ENCODE assay signal across 1 cellular context in the genomic region with DNA sequence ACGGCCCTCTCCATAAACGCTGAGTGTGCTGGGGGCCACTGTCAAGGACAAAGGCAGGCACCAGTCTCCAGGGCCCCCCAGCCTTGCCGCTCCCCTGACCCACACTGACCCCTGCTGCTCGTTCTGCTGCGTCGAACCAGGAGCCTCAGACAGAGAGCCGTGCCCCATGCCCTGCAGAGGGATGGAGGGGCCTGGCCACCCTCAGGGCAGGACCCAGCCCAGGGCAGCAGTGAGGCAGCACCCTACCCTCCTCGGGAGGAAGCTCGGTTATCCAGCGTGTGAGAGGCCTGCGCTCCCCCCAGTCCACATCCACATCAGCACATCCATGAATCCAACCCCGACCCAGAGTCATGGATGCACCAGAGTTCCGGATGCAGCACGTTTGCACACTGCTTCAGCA.
TF ChIP-seq lines count a peak whose summit lies in the region.

No MANE protein-coding gene starts in this region.

TF ChIP-seq in WTC11, 78 proteins besides CTCF, POLR2A, EP300 and RAD21 (continued from another document):
- TF ChIP-seq MAX (CRISPR knock-in tag; IDR thresholded peaks at IDR 0.05) (no peak), USF2 (CRISPR knock-in tag; IDR thresholded peaks at IDR 0.05) (no peak), MLX (CRISPR knock-in tag; IDR thresholded peaks at IDR 0.05) (no peak), MYBL2 (CRISPR knock-in tag; IDR thresholded peaks at IDR 0.05) (no peak), ZNF532 (CRISPR knock-in tag; IDR thresholded peaks at IDR 0.05; ENCODE audit: borderline replicate concordance) (no peak), E2F4 (CRISPR knock-in tag; IDR thresholded peaks at IDR 0.05; ENCODE audit: borderline replicate concordance, low read depth) (no peak), FOXK1 (CRISPR knock-in tag; IDR thresholded peaks at IDR 0.05) (no peak), ATF3 (CRISPR knock-in tag; conservative IDR thresholded peaks at IDR 0.05) (no peak), ARID4B (CRISPR knock-in tag; IDR thresholded peaks at IDR 0.05; ENCODE audit: borderline replicate concordance) (no peak), JAZF1 (CRISPR knock-in tag; IDR thresholded peaks at IDR 0.05) (no peak), FOXP1 (CRISPR knock-in tag; IDR thresholded peaks at IDR 0.05; ENCODE audit: borderline replicate concordance) (no peak), NR3C1 (CRISPR knock-in tag; conservative IDR thresholded peaks at IDR 0.05; ENCODE audit: low read depth) (no peak), SMAD3 (CRISPR knock-in tag; IDR thresholded peaks at IDR 0.05; ENCODE audit: borderline replicate concordance) (no peak)
